In genomic region chr9:4069457-4070162, GRCh38 we compare ENCODE assay signal across 17 cellular contexts.
A peak's percentile ranks its signal among the peaks of the same experiment; 100 is the strongest.
DNase-seq lines count a peak whose midpoint lies in the region; ATAC-seq, FAIRE-seq and TF ChIP-seq lines count a peak whose summit lies in the region.
"Had no signal": no experiment of that assay in that cellular context is flagged by ENCODE, and none has a peak within 500 bp of the region (broad histone marks: within the 10 kb centered on the region; RNA-seq: fewer than 3 reads in every experiment).

No MANE protein-coding gene starts in this region.

- DNase-seq in MM.1S = no peak
- no peak for DNase-seq in heart right ventricle
- DNase-seq in mucosa of descending colon = no peak
- no peak for DNase-seq in D721Med (ENCODE audit: insufficient read length, low spot score)
- no peak for DNase-seq in foreskin fibroblast
- DNase-seq in GM19240 (ENCODE audit: insufficient read length, low spot score) = no peak
- DNase-seq: amniotic stem cell, EL, GOT3, midbrain, NCI-H1105 treated with DMSO at 0.1 percent for 48 hours, NCI-H2107, NCI-H524 had no signal

- WGBS in heart right ventricle, 2 donors = 52 to 55% methylated on average over 3 of the region's 3 CpGs

- H3K9ac ChIP-seq in MM.1S (ENCODE audit: low read length) = no peak overlapping the region

- H3K4me2 ChIP-seq in MM.1S (ENCODE audit: low read depth, low read length) = 0 out of 2 replicates have a peak overlapping the region, but pooled peaks have one; percentile 1

- H2AFZ ChIP-seq in ACC112 (ENCODE audit: low read length, unreplicated experiment) (no peak overlapping the region), MM.1S (ENCODE audit: low read length) (no peak overlapping the region; the same call in 1 of the 2 replicates)

- H3K4me3 ChIP-seq in ACC112 (ENCODE audit: low read depth, low read length) = peak overlapping the region; percentile 54
- no peak overlapping the region for H3K4me3 ChIP-seq in MM.1S (ENCODE audit: low read length)
- H3K4me3 ChIP-seq in heart right ventricle = peak overlapping the region in 2 of 10 donors; percentile 2 to 8
- H3K4me3 ChIP-seq in mucosa of descending colon = no peak overlapping the region
- no peak overlapping the region for H3K4me3 ChIP-seq in foreskin fibroblast (ENCODE audit: low read depth in 1 of 2, low read length in 2 of 2)
- H3K4me3 ChIP-seq: esophagus muscularis mucosa had no signal

- H4K20me1 ChIP-seq in MM.1S (ENCODE audit: insufficient read depth, low read length) = no peaks in the 10 kb centered on the region

- H3K9me3 ChIP-seq in MM.1S (replicated peaks; ENCODE audit: insufficient read depth, low read length) (no peaks in the 10 kb centered on the region), heart right ventricle (no peaks in the 10 kb centered on the region), mucosa of descending colon (no peaks in the 10 kb centered on the region)
- H3K9me3 ChIP-seq: esophagus muscularis mucosa had no signal

- TF ChIP-seq CTCF in MM.1S (IDR thresholded peaks at IDR 0.05; ENCODE audit: low read length) (no peak), heart right ventricle (IDR thresholded peaks at IDR 0.05) (no peak), mucosa of descending colon (IDR thresholded peaks at IDR 0.05) (no peak), D721Med (IDR thresholded peaks at IDR 0.05; ENCODE audit: insufficient read depth, missing control alignments) (no peak), foreskin fibroblast (IDR thresholded peaks at IDR 0.05; ENCODE audit: low read depth, low read length) (no peak)

- H3K4me1 ChIP-seq in ACC112 (ENCODE audit: control insufficient read depth, insufficient read depth, low read length, unreplicated experiment) (peaks cover 13% of the 10 kb centered on the region), MM.1S (ENCODE audit: low read length) (no peaks in the 10 kb centered on the region), heart right ventricle (peaks cover 0 to 19% (median 6%) of the 10 kb centered on the region in 9 donors), mucosa of descending colon (ENCODE audit: low read depth) (no peaks in the 10 kb centered on the region)
- H3K4me1 ChIP-seq: esophagus muscularis mucosa had no signal

- intact Hi-C loops in heart right ventricle (cut with DNase I) = loop anchor here in 5 of 10 donors (10.0 kb wide), 5 partner anchors 65 to 305 kb away; partner anchors contain the start of gene GLIS3 (in 2 of the 5)
- intact Hi-C loops in mucosa of descending colon (cut with DNase I, micrococcal nuclease) = no loop called here

- no peaks in the 10 kb centered on the region for H3K9me2 ChIP-seq in MM.1S (replicated peaks; ENCODE audit: insufficient read depth, low read length)

- no peaks in the 10 kb centered on the region for H3F3A ChIP-seq in MM.1S (ENCODE audit: insufficient read depth, low read length)

- peaks cover 6% of the 10 kb centered on the region for H3K79me2 ChIP-seq in ACC112 (ENCODE audit: control insufficient read depth, insufficient read depth, low read length, unreplicated experiment)
- H3K79me2 ChIP-seq in MM.1S (ENCODE audit: low read length) = no peaks in the 10 kb centered on the region

- no peak overlapping the region for H3K27ac ChIP-seq in ACC112 (ENCODE audit: low read depth, low read length)
- no peak overlapping the region for H3K27ac ChIP-seq in MM.1S (ENCODE audit: low read length)
- peak overlapping the region in 7 of 10 donors; percentile 17 to 49 (median 41) for H3K27ac ChIP-seq in heart right ventricle
- H3K27ac ChIP-seq: esophagus muscularis mucosa had no signal

- peak in 6 of 8 donors; percentile 45 to 82 (median 56) for ATAC-seq in heart right ventricle
- peak; percentile 45 for ATAC-seq in mucosa of descending colon
- no peak for ATAC-seq in HG02763 (IDR thresholded peaks at IDR 0.05; ENCODE audit: unreplicated experiment)

- no peak for FAIRE-seq in D721Med (lab: Jason Lieb, UNC)
- FAIRE-seq: GM18507 had no signal

- no peaks in the 10 kb centered on the region for H3K27me3 ChIP-seq in ACC112 (ENCODE audit: insufficient read depth, low read length)
- H3K27me3 ChIP-seq in MM.1S (replicated peaks; ENCODE audit: insufficient read depth, low read length) = no peaks in the 10 kb centered on the region
- H3K27me3 ChIP-seq in heart right ventricle = no peaks in the 10 kb centered on the region
- H3K27me3 ChIP-seq: esophagus muscularis mucosa had no signal

- H3K36me3 ChIP-seq in ACC112 (ENCODE audit: insufficient read depth, low read length) (no peaks in the 10 kb centered on the region), MM.1S (replicated peaks; ENCODE audit: insufficient read depth, low read length) (no peaks in the 10 kb centered on the region), heart right ventricle (no peaks in the 10 kb centered on the region), mucosa of descending colon (ENCODE audit: low read depth) (no peaks in the 10 kb centered on the region)
- H3K36me3 ChIP-seq: esophagus muscularis mucosa had no signal

Comparison
In these comparisons a context has a peak if more than half of its experiments do, and no peak if none do; other contexts are left out.
1. H3K27ac ChIP-seq: peak in heart right ventricle (7 of 10); none in ACC112 (single experiment) and MM.1S (single experiment).